ENCODE assay signal across 19 cellular contexts in genomic region chr10:3871424-3871996, GRCh38.
DNase-seq lines count a peak whose midpoint lies in the region; ATAC-seq and TF ChIP-seq lines count a peak whose summit lies in the region.
"Had no signal": no experiment of that assay in that cellular context is flagged by ENCODE, and none has a peak within 500 bp of the region (broad histone marks: within the 10 kb centered on the region; RNA-seq: fewer than 3 reads in every experiment).

No MANE protein-coding gene starts in this region.

- no TSS peak for BruUV-seq in Calu3 (replicated peaks; lab: Mats Ljungman, UMichigan)

- TF ChIP-seq POLR2A in erythroblast (IDR thresholded peaks at IDR 0.05; ENCODE audit: low read length), result no peak

- TF ChIP-seq CTCF in Calu3 (IDR thresholded peaks at IDR 0.05; ENCODE audit: unreplicated experiment) (no peak), brain (conservative IDR thresholded peaks at IDR 0.05) (no peak), osteocyte (IDR thresholded peaks at IDR 0.05) (no peak)

- H3K9me3 Mint-ChIP-seq in Calu3 (ENCODE audit: low read depth, unreplicated experiment), result no peaks in the 10 kb centered on the region
- no peaks in the 10 kb centered on the region for H3K9me3 Mint-ChIP-seq in brain
- no peaks in the 10 kb centered on the region for H3K9me3 Mint-ChIP-seq in osteocyte (ENCODE audit: unreplicated experiment)
- H3K9me3 Mint-ChIP-seq: activated naive CD4-positive, alpha-beta T cell treated with anti-CD3 and anti-CD28 coated beads, Interleukin-2, amount 50 U/mL, for 72 hours; nephron progenitor cell had no signal

- H3K4me3 Mint-ChIP-seq in Calu3 (ENCODE audit: low read depth, unreplicated experiment) (no peak overlapping the region), brain (no peak overlapping the region), osteocyte (ENCODE audit: unreplicated experiment) (no peak overlapping the region)
- H3K4me3 Mint-ChIP-seq: nephron progenitor cell had no signal

- no peak for ATAC-seq in esophagus mucosa
- ATAC-seq: activated naive CD4-positive, alpha-beta T cell treated with anti-CD3 and anti-CD28 coated beads, Interleukin-2, amount 50 U/mL, for 72 hours; left colon; Right ventricle myocardium inferior; upper lobe of right lung had no signal

- no peaks in the 10 kb centered on the region for H3K27me3 Mint-ChIP-seq in Calu3 (ENCODE audit: unreplicated experiment)
- H3K27me3 Mint-ChIP-seq in brain, result no peaks in the 10 kb centered on the region
- H3K27me3 Mint-ChIP-seq in osteocyte (ENCODE audit: unreplicated experiment), result no peaks in the 10 kb centered on the region
- H3K27me3 Mint-ChIP-seq: progenitor cell of endocrine pancreas had no signal

- peaks cover 62% of the 10 kb centered on the region for H3K4me1 Mint-ChIP-seq in Calu3 (ENCODE audit: low read depth, unreplicated experiment)
- H3K4me1 Mint-ChIP-seq in brain, result peaks cover 46% of the 10 kb centered on the region
- peaks cover 13% of the 10 kb centered on the region for H3K4me1 Mint-ChIP-seq in osteocyte (ENCODE audit: unreplicated experiment)

- DNase-seq in NCI-H82 (lab: John Stamatoyannopoulos, UW), result peak; percentile 14
- DNase-seq in NCI-H82 treated with DMSO at 0.1 percent for 48 hours (lab: John Stamatoyannopoulos, UW; ENCODE audit: unreplicated experiment), result no peak
- DNase-seq in Calu3, result no peak
- no peak for DNase-seq in osteocyte (ENCODE audit: extremely low spot score, unreplicated experiment)
- no peak for DNase-seq in erythroblast (lab: John Stamatoyannopoulos, UW)
- no peak for DNase-seq in NCI-H345 treated with DMSO at 0.1 percent for 48 hours (lab: John Stamatoyannopoulos, UW; ENCODE audit: unreplicated experiment)
- DNase-seq: activated T-cell treated with anti-CD3 and anti-CD28 coated beads for 4 hours; DMS 273 treated with DMSO at 0.1 percent for 48 hours; effector CD8-positive, alpha-beta T cell; left colon; NCI-H1417 treated with DMSO at 0.1 percent for 48 hours; NCI-H524 treated with DMSO at 0.1 percent for 48 hours; nephron progenitor cell; upper lobe of right lung had no signal

- CTCF ChIA-PET in Calu3 (lab: Charles Lee), result interaction anchor here (1.1 kb wide), 1 partner anchor 62 kb away, joined by 5 read pairs; no protein-coding TSS in a partner anchor

- H3K27ac Mint-ChIP-seq in Calu3 (ENCODE audit: unreplicated experiment), result peak overlapping the region; percentile 30
- peak overlapping the region in 3 of 5 experiments; percentile 49 to 73 (median 71) for H3K27ac Mint-ChIP-seq in brain
- H3K27ac Mint-ChIP-seq in osteocyte (ENCODE audit: unreplicated experiment), result peak overlapping the region; percentile 35
- H3K27ac Mint-ChIP-seq: nephron progenitor cell, progenitor cell of endocrine pancreas had no signal

- H3K36me3 Mint-ChIP-seq in Calu3 (ENCODE audit: insufficient read depth, unreplicated experiment), result peaks cover 10% of the 10 kb centered on the region
- H3K36me3 Mint-ChIP-seq in brain, result no peaks in the 10 kb centered on the region
- no peaks in the 10 kb centered on the region for H3K36me3 Mint-ChIP-seq in osteocyte (ENCODE audit: unreplicated experiment)

- intact Hi-C loops in Calu3 (cut with micrococcal nuclease; ENCODE audit: unreplicated experiment), result no loop called here
